ENCODE assay signal across 9 cellular contexts in the genomic region with DNA sequence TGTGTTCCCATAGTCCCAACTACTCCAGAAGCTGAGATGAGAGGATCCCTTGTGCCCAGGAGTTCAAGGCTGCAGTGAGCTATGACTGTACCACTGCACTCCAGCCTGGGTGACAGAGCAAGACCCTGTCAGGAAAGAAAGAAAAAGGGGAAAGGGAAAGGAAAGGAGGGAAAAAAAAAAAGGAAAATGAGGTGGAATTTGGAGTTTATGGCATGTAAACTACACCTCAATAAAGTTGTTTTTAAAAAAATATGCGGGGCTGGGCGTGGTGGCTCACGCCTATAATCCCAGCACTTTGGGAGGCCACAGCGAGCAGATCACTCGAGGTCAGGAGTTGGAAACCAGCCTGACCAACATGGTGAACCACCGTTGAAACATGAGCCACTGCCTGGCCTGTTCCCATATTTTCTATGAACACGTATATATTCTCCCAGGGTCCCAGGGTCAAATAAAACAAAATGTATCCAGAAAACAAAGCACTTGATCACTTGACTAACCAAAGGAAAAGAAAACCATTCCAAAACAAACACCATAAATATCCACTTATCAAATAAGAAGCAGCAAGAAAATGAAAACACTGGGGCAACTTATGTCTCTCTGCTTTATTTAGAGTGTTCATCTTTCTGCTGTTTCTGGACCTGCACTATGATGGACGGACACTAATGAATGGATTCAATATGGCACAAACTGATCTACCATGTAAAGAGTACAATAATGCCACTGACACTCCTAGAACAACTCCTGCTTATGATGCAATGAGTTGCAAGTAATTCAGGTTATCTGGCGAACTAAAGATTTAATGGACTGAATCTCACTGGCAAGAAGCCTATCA. TPM values are rescaled to one million over a fixed set of nuclear protein-coding genes. Genes with fewer than 3 reads are reported as not detected.
A peak's percentile ranks its signal among the peaks of the same experiment; 100 is the strongest.
DNase-seq lines count a peak whose midpoint lies in the region; ATAC-seq and TF ChIP-seq lines count a peak whose summit lies in the region.
"Had no signal": no experiment of that assay in that cellular context is flagged by ENCODE, and none has a peak within 500 bp of the region (broad histone marks: within the 10 kb centered on the region; RNA-seq: fewer than 3 reads in every experiment).

No MANE protein-coding gene starts in this region.

- peaks cover 4% of the 10 kb centered on the region; the same call in 1 of the 2 replicates for H3F3A ChIP-seq in PC-9 (ENCODE audit: insufficient read depth, low read depth)

- no peak for ATAC-seq in activated T-cell treated with anti-CD3 and anti-CD28 coated beads, Interleukin-2, amount 50 U/mL, for 72 hours (replicated peaks in 1 of 2)
- ATAC-seq in activated B cell treated with CpG ODN at 0.5 μM for 24 hours (ENCODE audit: low read depth), result no peak

- H3K27ac Mint-ChIP-seq in activated T-cell treated with anti-CD3 and anti-CD28 coated beads, Interleukin-2, amount 50 U/mL, for 72 hours, result peak overlapping the region; percentile 79
- peak overlapping the region; percentile 79 for H3K27ac Mint-ChIP-seq in activated B cell treated with CpG ODN at 0.5 μM for 24 hours

- TF ChIP-seq POLR2A in vagina (IDR thresholded peaks at IDR 0.05), result no peak

- H3K36me3 ChIP-seq in subcutaneous abdominal adipose tissue (ENCODE audit: control insufficient read depth in 5 of 5, insufficient read depth in 5 of 5, low read length in 5 of 5) (no peaks in the 10 kb centered on the region), vagina (no peaks in the 10 kb centered on the region), PC-9 (ENCODE audit: low read depth) (no peaks in the 10 kb centered on the region)

- peaks cover 0 to 24% (median 10%) of the 10 kb centered on the region in 5 donors for H3K4me1 ChIP-seq in subcutaneous abdominal adipose tissue (ENCODE audit: control insufficient read depth in 5 of 5, insufficient read depth in 5 of 5, low read length in 5 of 5)
- H3K4me1 ChIP-seq in vagina, result peaks cover 11% of the 10 kb centered on the region
- H3K4me1 ChIP-seq in PC-9 (replicated peaks; ENCODE audit: insufficient read depth), result no peaks in the 10 kb centered on the region

- peaks cover 0 to 12% of the 10 kb centered on the region in 2 donors for H3K36me3 Mint-ChIP-seq in activated T-cell treated with anti-CD3 and anti-CD28 coated beads, Interleukin-2, amount 50 U/mL, for 72 hours (ENCODE audit: insufficient read depth in 2 of 2)
- H3K36me3 Mint-ChIP-seq in activated B cell treated with CpG ODN at 0.5 μM for 24 hours (ENCODE audit: low read depth), result peaks cover 10% of the 10 kb centered on the region

- H3K9me2 ChIP-seq in PC-9 (ENCODE audit: insufficient read depth), result no peaks in the 10 kb centered on the region

- BruUV-seq in PC-9 (replicated peaks; lab: Mats Ljungman, UMichigan), result no TSS peak

- no peak overlapping the region for H2AFZ ChIP-seq in PC-9

- no peaks in the 10 kb centered on the region for H3K9me3 ChIP-seq in subcutaneous abdominal adipose tissue (ENCODE audit: control insufficient read depth in 5 of 5, low read length in 5 of 5)
- H3K9me3 ChIP-seq in vagina, result no peaks in the 10 kb centered on the region
- no peaks in the 10 kb centered on the region for H3K9me3 ChIP-seq in PC-9 (ENCODE audit: insufficient read depth, low read depth)

- H3K27ac ChIP-seq in subcutaneous abdominal adipose tissue (ENCODE audit: low read depth, low read length) (no peak overlapping the region), vagina (no peak overlapping the region), PC-9 (no peak overlapping the region)

- H3K9ac ChIP-seq in subcutaneous abdominal adipose tissue (ENCODE audit: low read length in 5 of 5), result no peak overlapping the region

- no peak for DNase-seq in activated T-cell treated with anti-CD3 and anti-CD28 coated beads, Interleukin-2, amount 50 U/mL, for 72 hours
- no peak for DNase-seq in activated T-cell treated with anti-CD3 and anti-CD28 coated beads, Interleukin-2, amount 50 U/mL, for 48 hours
- no peak for DNase-seq in activated B cell treated with CpG ODN at 0.5 μM for 24 hours
- DNase-seq in fibroblast of mammary gland (ENCODE audit: low read depth), result peak; percentile 86
- DNase-seq in vagina (ENCODE audit: extremely low spot score in 2 of 2), result no peak
- no peak for DNase-seq in NCI-H1105 (lab: John Stamatoyannopoulos, UW)
- no peak for DNase-seq in PC-9
- DNase-seq: SHP77 treated with DMSO at 0.1 percent for 48 hours had no signal

- TF ChIP-seq CTCF in activated B cell treated with CpG ODN at 0.5 μM for 24 hours (IDR thresholded peaks at IDR 0.05), result no peak
- no peak for TF ChIP-seq CTCF in fibroblast of mammary gland (conservative IDR thresholded peaks at IDR 0.05; ENCODE audit: control insufficient read depth, insufficient read depth, low read depth, low read length)
- TF ChIP-seq CTCF in vagina (IDR thresholded peaks at IDR 0.05), result no peak
- TF ChIP-seq CTCF in PC-9 (conservative IDR thresholded peaks at IDR 0.05), result no peak

- H4K20me1 ChIP-seq in PC-9 (ENCODE audit: insufficient read depth), result peaks cover 9% of the 10 kb centered on the region; the same call in 1 of the 2 replicates

- H3K27me3 ChIP-seq in subcutaneous abdominal adipose tissue (ENCODE audit: control insufficient read depth in 5 of 5, insufficient read depth in 4 of 5, low read length in 5 of 5) (no peaks in the 10 kb centered on the region), vagina (no peaks in the 10 kb centered on the region), PC-9 (ENCODE audit: insufficient read depth, low read depth) (no peaks in the 10 kb centered on the region)

- H3K4me3 ChIP-seq in fibroblast of mammary gland (ENCODE audit: control insufficient read depth, low read depth, low read length) (no peak overlapping the region), subcutaneous abdominal adipose tissue (ENCODE audit: low read depth in 1 of 5, low read length in 5 of 5) (peak overlapping the region in 3 of 5 donors; percentile 36 to 48 (median 47)), vagina (peak overlapping the region in 1 of 2 donors; percentile 25), PC-9 (no peak overlapping the region)

- intact Hi-C loops in activated B cell treated with CpG ODN at 0.5 μM for 24 hours (cut with micrococcal nuclease), result no loop called here
- intact Hi-C loops in vagina (cut with DNase I), result no loop called here
- intact Hi-C loops in PC-9 (cut with micrococcal nuclease; ENCODE audit: unreplicated experiment), result no loop called here

- no peak overlapping the region for H3K4me2 ChIP-seq in PC-9

- H3K79me2 ChIP-seq in PC-9 (ENCODE audit: low read depth), result no peaks in the 10 kb centered on the region

- H3K27me3 Mint-ChIP-seq in activated T-cell treated with anti-CD3 and anti-CD28 coated beads, Interleukin-2, amount 50 U/mL, for 72 hours (ENCODE audit: low read depth), result no peaks in the 10 kb centered on the region
- H3K27me3 Mint-ChIP-seq in activated B cell treated with CpG ODN at 0.5 μM for 24 hours, result no peaks in the 10 kb centered on the region

- no peaks in the 10 kb centered on the region for H3K9me3 Mint-ChIP-seq in activated T-cell treated with anti-CD3 and anti-CD28 coated beads, Interleukin-2, amount 50 U/mL, for 72 hours
- H3K9me3 Mint-ChIP-seq in activated B cell treated with CpG ODN at 0.5 μM for 24 hours, result no peaks in the 10 kb centered on the region

- peaks cover 85% of the 10 kb centered on the region for H3K4me1 Mint-ChIP-seq in activated T-cell treated with anti-CD3 and anti-CD28 coated beads, Interleukin-2, amount 50 U/mL, for 72 hours (ENCODE audit: low read depth)
- peaks cover 53% of the 10 kb centered on the region for H3K4me1 Mint-ChIP-seq in activated B cell treated with CpG ODN at 0.5 μM for 24 hours

- CTCF ChIA-PET in activated B cell treated with CpG ODN at 0.5 μM for 24 hours (lab: Charles Lee) (no interaction called here), PC-9 (lab: Charles Lee) (no interaction called here)

- POLR2A ChIA-PET in activated B cell treated with CpG ODN at 0.5 μM for 24 hours (lab: Charles Lee) (no interaction called here), PC-9 (lab: Charles Lee; ENCODE audit: unreplicated experiment) (no interaction called here)

- peak overlapping the region; percentile 75 to 79 for H3K4me3 Mint-ChIP-seq in activated T-cell treated with anti-CD3 and anti-CD28 coated beads, Interleukin-2, amount 50 U/mL, for 72 hours
- H3K4me3 Mint-ChIP-seq in activated B cell treated with CpG ODN at 0.5 μM for 24 hours, result peak overlapping the region; percentile 78

RNA-seq across cellular contexts. Expression of a gene that starts 56.8 kb away (rescaled TPM):
- total RNA-seq in activated T-cell treated with anti-CD3 and anti-CD28 coated beads, Interleukin-2, amount 50 U/mL, for 72 hours, result 10 to 100 TPM; 38.9 to 39.8 TPM
- 38.4 and 41.9 TPM in 2 replicates for total RNA-seq in activated B cell treated with CpG ODN at 0.5 μM for 24 hours
- 16.2 TPM for total RNA-seq in vagina
- 19.2 and 34.5 TPM in 2 replicates for total RNA-seq in PC-9 (2021)

Comparison
In these comparisons a context has a peak if more than half of its experiments do, and no peak if none do; other contexts are left out.
1. H3K4me3 ChIP-seq: peak in subcutaneous abdominal adipose tissue (3 of 5); none in fibroblast of mammary gland (single experiment) and PC-9 (single experiment).